In genomic region chr17:36720131-36720530, GRCh38 we compare ENCODE assay signal across 18 cellular contexts.
"Had no signal": no experiment of that assay in that cellular context is flagged by ENCODE, and none has a peak within 500 bp of the region (broad histone marks: within the 10 kb centered on the region; RNA-seq: fewer than 3 reads in every experiment).

No MANE protein-coding gene starts in this region.

- H3K27me3 ChIP-seq: ascending aorta, colonic mucosa had no signal

- H3K4me1 ChIP-seq: ascending aorta, colonic mucosa, foreskin keratinocyte, psoas muscle had no signal

- H3K4me3 Mint-ChIP-seq: activated CD4-positive, alpha-beta memory T cell treated with anti-CD3 and anti-CD28 coated beads for 36 hours; central memory CD8-positive, alpha-beta T cell; neural crest cell had no signal

- H3K36me3 ChIP-seq: ascending aorta, colonic mucosa, left lung, tibial nerve had no signal

- ATAC-seq: foreskin keratinocyte; left lung; psoas muscle; right cardiac atrium; stimulated activated naive CD8-positive, alpha-beta T cell treated with anti-CD3 and anti-CD28 coated beads, Interleukin-15, Interleukin-2, amounts not matched to agents 100 U/mL and 50 U/mL, for 24 hours had no signal

- H3K4me3 ChIP-seq: ascending aorta, colonic mucosa, left lung, psoas muscle, tibial nerve had no signal

- H3K9me3 Mint-ChIP-seq: activated CD4-positive, alpha-beta memory T cell treated with anti-CD3 and anti-CD28 coated beads for 36 hours; central memory CD8-positive, alpha-beta T cell; neural crest cell had no signal

- DNase-seq: activated CD4-positive, alpha-beta memory T cell treated with anti-CD3 and anti-CD28 coated beads for 36 hours; activated CD4-positive, CD25-positive, alpha-beta regulatory T cell treated with anti-CD3 and anti-CD28 coated beads, Interleukin-2, amount 50 U/mL, for 72 hours; activated naive CD4-positive, alpha-beta T cell; activated T-cell treated with anti-CD3 and anti-CD28 coated beads for 4 hours; colonic mucosa; foreskin keratinocyte; kidney; left lung; mammary epithelial cell; psoas muscle; right cardiac atrium; stimulated activated CD4-positive, alpha-beta T cell treated with anti-CD3 and anti-CD28 coated beads, Interleukin-2, amount 100 ng/mL, for 24 hours; stimulated activated naive CD8-positive, alpha-beta T cell treated with anti-CD3 and anti-CD28 coated beads, Interleukin-15, Interleukin-2, amounts not matched to agents 100 U/mL and 50 U/mL, for 24 hours; substantia nigra had no signal

- H3K36me3 Mint-ChIP-seq: activated CD4-positive, alpha-beta memory T cell treated with anti-CD3 and anti-CD28 coated beads for 36 hours had no signal

- H3K9me3 ChIP-seq: ascending aorta, colonic mucosa, left lung, psoas muscle, tibial nerve had no signal

- H3K27ac ChIP-seq: ascending aorta, colonic mucosa, foreskin keratinocyte, left lung, psoas muscle, tibial nerve had no signal

- H3K27me3 Mint-ChIP-seq: activated CD4-positive, alpha-beta memory T cell treated with anti-CD3 and anti-CD28 coated beads for 36 hours had no signal
